Comparison of ENCODE assay signal across 8 cellular contexts in genomic region chr5:128538249-128539037, GRCh38. TPM values are rescaled to one million over a fixed set of nuclear protein-coding genes. Genes with fewer than 3 reads are reported as not detected.
DNase-seq lines count a peak whose midpoint lies in the region; ATAC-seq and TF ChIP-seq lines count a peak whose summit lies in the region.

No MANE protein-coding gene starts in this region.

- DNase-seq in CD1c-positive myeloid dendritic cell (ENCODE audit: extremely low spot score) (peak; percentile 46), MV-4-11 (lab: John Stamatoyannopoulos, UW) (peak; percentile 0), coronary artery (ENCODE audit: low spot score) (no peak), lower leg skin (ENCODE audit: low spot score in 2 of 2) (no peak), upper lobe of left lung (peak; percentile 25 to 89), NCI-H2196 (lab: John Stamatoyannopoulos, UW; ENCODE audit: unreplicated experiment) (no peak)
- DNase-seq in activated naive CD4-positive, alpha-beta T cell (lab: John Stamatoyannopoulos, UW): no peak

- H3K36me3 ChIP-seq in upper lobe of left lung: no peaks in the 10 kb centered on the region

- TF ChIP-seq CTCF in coronary artery (IDR thresholded peaks at IDR 0.05) (no peak), lower leg skin (IDR thresholded peaks at IDR 0.05) (no peak), upper lobe of left lung (IDR thresholded peaks at IDR 0.05) (no peak)

- intact Hi-C loops in lower leg skin (cut with DNase I; ENCODE audit: low total_unique reads): no loop called here

- TF ChIP-seq POLR2A in lower leg skin (IDR thresholded peaks at IDR 0.05) (no peak), upper lobe of left lung (IDR thresholded peaks at IDR 0.05) (no peak)

- no peak overlapping the region for H3K27ac ChIP-seq in coronary artery
- H3K27ac ChIP-seq in upper lobe of left lung: no peak overlapping the region

- H3K4me3 ChIP-seq in coronary artery: peak overlapping the region; percentile 72
- H3K4me3 ChIP-seq in lower leg skin (ENCODE audit: low read depth, poor library complexity, severe bottlenecking): peak overlapping the region; percentile 34
- H3K4me3 ChIP-seq in upper lobe of left lung: peak overlapping the region in 3 of 4 donors; percentile 37 to 64 (median 54)

- 1 to 3% methylated on average over 60 to 65 of the region's 65 CpGs for WGBS in lower leg skin, 2 donors
- WGBS in upper lobe of left lung, 2 donors: 3% methylated on average over 55 to 58 of the region's 65 CpGs

- peak; percentile 62 to 85 for ATAC-seq in upper lobe of left lung (ENCODE audit: low FRiP score in 2 of 2)
- no peak for ATAC-seq in HG02870 (IDR thresholded peaks at IDR 0.05; ENCODE audit: unreplicated experiment)

- H3K4me1 ChIP-seq in upper lobe of left lung: peaks cover 10 to 27% (median 24%) of the 10 kb centered on the region in 4 donors

- no peak for TF ChIP-seq EP300 in upper lobe of left lung (IDR thresholded peaks at IDR 0.05)

- no peaks in the 10 kb centered on the region for H3K9me3 ChIP-seq in upper lobe of left lung

- H3K27me3 ChIP-seq in upper lobe of left lung: peaks cover 0 to 25% (median 14%) of the 10 kb centered on the region in 4 donors

RNA-seq across cellular contexts. Expression of gene FBN2, which starts 0.4 kb away (rescaled TPM):
- total RNA-seq in lower leg skin (under 1 TPM in 3 of 4 donors, not detected in 1; 0.04 to 0.39 (median 0.15) TPM), upper lobe of left lung (1 to 10 TPM in 2 of 6 donors, under 1 TPM in 4; under 0.01 to 1.7 (median 0.39) TPM)

Comparison
In these comparisons a context has a peak if more than half of its experiments do, and no peak if none do; other contexts are left out.
1. DNase-seq: peak in CD1c-positive myeloid dendritic cell (single experiment), MV-4-11 (single experiment) and upper lobe of left lung (2 of 2); none in coronary artery (single experiment), lower leg skin (0 of 2), NCI-H2196 (single experiment) and activated naive CD4-positive, alpha-beta T cell (0 of 4).
2. Peak in every context shown above with its lines, with median percentiles within 50 percentile points of each other: H3K4me3 ChIP-seq.